ENCODE assay signal across 10 cellular contexts in genomic region chr13:50131998-50132936, GRCh38.
DNase-seq lines count a peak whose midpoint lies in the region; ATAC-seq and TF ChIP-seq lines count a peak whose summit lies in the region.
"Had no signal": no experiment of that assay in that cellular context is flagged by ENCODE, and none has a peak within 500 bp of the region (broad histone marks: within the 10 kb centered on the region; RNA-seq: fewer than 3 reads in every experiment).

No MANE protein-coding gene starts in this region.

- H3K27ac ChIP-seq in cardiac muscle cell = no peak overlapping the region
- no peak overlapping the region for H3K27ac ChIP-seq in iPS-18a (ENCODE audit: low read length)
- H3K27ac ChIP-seq: SK-N-MC had no signal

- H3K36me3 Mint-ChIP-seq in activated T-cell treated with anti-CD3 and anti-CD28 coated beads, Interleukin-2, amount 50 U/mL, for 72 hours (ENCODE audit: insufficient read depth in 2 of 2) = peaks cover 0 to 1% of the 10 kb centered on the region in 2 donors
- peaks cover 3 to 5% of the 10 kb centered on the region in 2 donors for H3K36me3 Mint-ChIP-seq in stimulated activated naive B cell treated with anti-CD40 and anti-IgM and Interleukin-4, amounts not matched to agents 10 μg/mL and 1 μg/mL and 100 μg/mL, for 72 hours

- no peaks in the 10 kb centered on the region for H3K9me3 Mint-ChIP-seq in activated T-cell treated with anti-CD3 and anti-CD28 coated beads, Interleukin-2, amount 50 U/mL, for 72 hours
- no peaks in the 10 kb centered on the region for H3K9me3 Mint-ChIP-seq in stimulated activated naive B cell treated with anti-CD40 and anti-IgM and Interleukin-4, amounts not matched to agents 10 μg/mL and 1 μg/mL and 100 μg/mL, for 72 hours

- ATAC-seq in left cardiac atrium = no peak
- ATAC-seq in activated T-cell treated with anti-CD3 and anti-CD28 coated beads, Interleukin-2, amount 50 U/mL, for 72 hours (replicated peaks in 1 of 2) = no peak
- ATAC-seq in stimulated activated naive B cell treated with anti-CD40 and anti-IgM and Interleukin-4, amounts not matched to agents 10 μg/mL and 1 μg/mL and 100 μg/mL, for 72 hours (replicated peaks) = peak in 1 of 2 donors; percentile 10

- DNase-seq in cardiac muscle cell (ENCODE audit: low read depth in 1 of 2, low spot score in 1 of 2) (peak; percentile 4 to 18), left cardiac atrium (no peak), NCI-H1092 (lab: John Stamatoyannopoulos, UW) (no peak), SHP77 treated with DMSO at 0.1 percent for 48 hours (lab: John Stamatoyannopoulos, UW) (no peak), Kasumi-1 (lab: John Stamatoyannopoulos, UW) (no peak)
- peak in 1 of 2 donors; percentile 26 for DNase-seq in activated T-cell treated with anti-CD3 and anti-CD28 coated beads, Interleukin-2, amount 50 U/mL, for 72 hours
- no peak for DNase-seq in stimulated activated naive B cell treated with anti-CD40 and anti-IgM and Interleukin-4, amounts not matched to agents 10 μg/mL and 1 μg/mL and 100 μg/mL, for 72 hours
- DNase-seq: activated gamma-delta T cell had no signal

- peak overlapping the region; percentile 54 for H3K27ac Mint-ChIP-seq in activated T-cell treated with anti-CD3 and anti-CD28 coated beads, Interleukin-2, amount 50 U/mL, for 72 hours
- peak overlapping the region; percentile 42 for H3K27ac Mint-ChIP-seq in stimulated activated naive B cell treated with anti-CD40 and anti-IgM and Interleukin-4, amounts not matched to agents 10 μg/mL and 1 μg/mL and 100 μg/mL, for 72 hours

- H3K9ac ChIP-seq in iPS-18a (ENCODE audit: low read length) = no peak overlapping the region

- H3K36me3 ChIP-seq in cardiac muscle cell = no peaks in the 10 kb centered on the region
- H3K36me3 ChIP-seq in iPS-18a (ENCODE audit: control insufficient read depth, low read depth, low read length) = no peaks in the 10 kb centered on the region

- peak overlapping the region; percentile 87 to 97 for H3K4me3 Mint-ChIP-seq in activated T-cell treated with anti-CD3 and anti-CD28 coated beads, Interleukin-2, amount 50 U/mL, for 72 hours
- H3K4me3 Mint-ChIP-seq in stimulated activated naive B cell treated with anti-CD40 and anti-IgM and Interleukin-4, amounts not matched to agents 10 μg/mL and 1 μg/mL and 100 μg/mL, for 72 hours = peak overlapping the region; percentile 84

- H3K9me3 ChIP-seq in cardiac muscle cell (ENCODE audit: low read depth) = no peaks in the 10 kb centered on the region
- no peaks in the 10 kb centered on the region for H3K9me3 ChIP-seq in iPS-18a (ENCODE audit: control insufficient read depth, low read depth, low read length)

- peaks cover 50% of the 10 kb centered on the region for H3K27me3 Mint-ChIP-seq in activated T-cell treated with anti-CD3 and anti-CD28 coated beads, Interleukin-2, amount 50 U/mL, for 72 hours (ENCODE audit: low read depth)
- peaks cover 21 to 24% of the 10 kb centered on the region in 2 donors for H3K27me3 Mint-ChIP-seq in stimulated activated naive B cell treated with anti-CD40 and anti-IgM and Interleukin-4, amounts not matched to agents 10 μg/mL and 1 μg/mL and 100 μg/mL, for 72 hours

- peak overlapping the region; percentile 4 for H3K4me3 ChIP-seq in cardiac muscle cell
- peak overlapping the region; percentile 38 for H3K4me3 ChIP-seq in iPS-18a (ENCODE audit: low read length)
- H3K4me3 ChIP-seq: SK-N-MC had no signal

- H3K4me1 ChIP-seq in cardiac muscle cell (ENCODE audit: low read depth) = peaks cover 12% of the 10 kb centered on the region
- H3K4me1 ChIP-seq in iPS-18a (ENCODE audit: control insufficient read depth, low read depth, low read length) = peaks cover 36% of the 10 kb centered on the region

- H3K4me1 Mint-ChIP-seq in activated T-cell treated with anti-CD3 and anti-CD28 coated beads, Interleukin-2, amount 50 U/mL, for 72 hours (ENCODE audit: low read depth) = peaks cover 53% of the 10 kb centered on the region
- peaks cover 23 to 54% of the 10 kb centered on the region in 2 donors for H3K4me1 Mint-ChIP-seq in stimulated activated naive B cell treated with anti-CD40 and anti-IgM and Interleukin-4, amounts not matched to agents 10 μg/mL and 1 μg/mL and 100 μg/mL, for 72 hours

- no peak for TF ChIP-seq CTCF in cardiac muscle cell (IDR thresholded peaks at IDR 0.05; ENCODE audit: low read depth, low read length)

- intact Hi-C loops in left cardiac atrium (cut with DNase I) = loop anchor here in 1 of 2 donors (2.0 kb wide), 1 partner anchor 401 kb away; no protein-coding TSS in a partner anchor

- H3K27me3 ChIP-seq in cardiac muscle cell (peaks cover 96% of the 10 kb centered on the region), iPS-18a (ENCODE audit: control insufficient read depth, insufficient read depth, low read length) (peaks cover 97% of the 10 kb centered on the region)

Comparison
In these comparisons a context has a peak if more than half of its experiments do, and no peak if none do; other contexts are left out.
1. DNase-seq: peak in cardiac muscle cell (2 of 2); none in left cardiac atrium (single experiment), stimulated activated naive B cell treated with anti-CD40 and anti-IgM and Interleukin-4, amounts not matched to agents 10 μg/mL and 1 μg/mL and 100 μg/mL, for 72 hours (single experiment), NCI-H1092 (single experiment), SHP77 treated with DMSO at 0.1 percent for 48 hours (single experiment) and Kasumi-1 (0 of 2).